ENCODE assay signal across 29 cellular contexts in the genomic region with DNA sequence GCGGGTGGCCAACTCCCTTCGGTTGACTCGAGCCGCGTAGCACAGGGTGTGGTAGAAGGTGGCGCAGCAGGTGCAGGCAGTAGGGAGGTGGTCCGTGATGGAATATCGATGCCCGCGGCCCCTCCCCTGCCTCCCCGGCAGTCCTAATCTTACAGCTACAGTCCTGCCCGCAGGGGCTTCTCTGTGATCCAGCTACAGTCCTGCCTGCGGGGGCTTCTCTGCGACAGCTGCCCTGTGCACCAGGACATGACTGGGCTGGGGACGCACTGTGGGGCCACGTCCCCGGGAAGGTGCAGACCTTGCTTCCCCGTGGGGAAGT.
"Had no signal": no experiment of that assay in that cellular context is flagged by ENCODE, and none has a peak within 500 bp of the region (broad histone marks: within the 10 kb centered on the region; RNA-seq: fewer than 3 reads in every experiment).

No MANE protein-coding gene starts in this region.

- H3K9me3 ChIP-seq: adrenal gland, body of pancreas, gastrocnemius medialis, right atrium auricular region had no signal

- H3K27ac Mint-ChIP-seq: activated naive CD8-positive, alpha-beta T cell treated with anti-CD3 and anti-CD28 coated beads for 36 hours; stimulated activated naive CD8-positive, alpha-beta T cell treated with anti-CD3 and anti-CD28 coated beads, Interleukin-15, Interleukin-2, amounts not matched to agents 100 ng/mL and 50 ng/mL, for 24 hours; T-helper 1 cell treated with Interleukin-12 subunit alpha and Interleukin-12 subunit beta and Interleukin-4 antibody, amounts not matched to agents 30 μg/mL and 1 μg/mL, for 36 hours; type B pancreatic cell had no signal

- H3K27ac ChIP-seq: adrenal gland, body of pancreas, coronary artery, gastrocnemius medialis, hepatocyte, parathyroid adenoma, right atrium auricular region, VCaP had no signal

- H3K9me3 Mint-ChIP-seq: activated naive CD8-positive, alpha-beta T cell treated with anti-CD3 and anti-CD28 coated beads for 36 hours; neural crest cell; stimulated activated naive CD8-positive, alpha-beta T cell treated with anti-CD3 and anti-CD28 coated beads, Interleukin-15, Interleukin-2, amounts not matched to agents 100 ng/mL and 50 ng/mL, for 24 hours; T-helper 1 cell treated with Interleukin-12 subunit alpha and Interleukin-12 subunit beta and Interleukin-4 antibody, amounts not matched to agents 30 μg/mL and 1 μg/mL, for 36 hours; type B pancreatic cell had no signal

- DNase-seq: activated CD4-positive, alpha-beta T cell treated with anti-CD3 and anti-CD28 coated beads for 4 hours; activated CD4-positive, alpha-beta T cell treated with anti-CD3 and anti-CD28 coated beads, Interleukin-2, amount 50 U/mL, for 48 hours; activated CD8-positive, alpha-beta memory T cell treated with anti-CD3 and anti-CD28 coated beads for 24 hours; activated effector memory CD4-positive, alpha-beta T cell treated with Interleukin-2 at 50 U/mL for 16 hours; activated naive CD4-positive, alpha-beta T cell treated with Interleukin-2 at 50 U/mL for 16 hours; activated naive CD8-positive, alpha-beta T cell treated with anti-CD3 and anti-CD28 coated beads for 36 hours; adrenal gland; body of pancreas; cerebellar nuclear complex; effector memory CD4-positive, alpha-beta T cell; gastrocnemius medialis; islet precursor cell; left cardiac atrium; left ventricle myocardium superior; mammary epithelial cell; naive B cell; occipital lobe; stimulated activated CD4-positive, alpha-beta T cell treated with anti-CD3 and anti-CD28 coated beads, Interleukin-4, amount 100 ng/mL, for 1 hour; T-helper 9 cell had no signal

- H3K27me3 ChIP-seq: adrenal gland, body of pancreas, dorsolateral prefrontal cortex had no signal

- H3K4me2 ChIP-seq: hepatocyte had no signal

- H3K4me3 ChIP-seq: adrenal gland, body of pancreas, coronary artery, dorsolateral prefrontal cortex, gastrocnemius medialis, hepatocyte, right atrium auricular region had no signal

- H3K9ac ChIP-seq: parathyroid adenoma had no signal

- H3K36me3 Mint-ChIP-seq: naive B cell, type B pancreatic cell had no signal

- H3K4me3 Mint-ChIP-seq: activated naive CD8-positive, alpha-beta T cell treated with anti-CD3 and anti-CD28 coated beads for 36 hours; naive B cell; stimulated activated naive CD8-positive, alpha-beta T cell treated with anti-CD3 and anti-CD28 coated beads, Interleukin-15, Interleukin-2, amounts not matched to agents 100 ng/mL and 50 ng/mL, for 24 hours; T-helper 1 cell treated with Interleukin-12 subunit alpha and Interleukin-12 subunit beta and Interleukin-4 antibody, amounts not matched to agents 30 μg/mL and 1 μg/mL, for 36 hours; type B pancreatic cell had no signal

- ATAC-seq: body of pancreas, gastrocnemius medialis, left ventricle myocardium superior had no signal

- H3K4me1 ChIP-seq: adrenal gland, body of pancreas, gastrocnemius medialis, parathyroid adenoma, right atrium auricular region had no signal

- H3K36me3 ChIP-seq: adrenal gland, gastrocnemius medialis, right atrium auricular region had no signal
